In the genomic region with DNA sequence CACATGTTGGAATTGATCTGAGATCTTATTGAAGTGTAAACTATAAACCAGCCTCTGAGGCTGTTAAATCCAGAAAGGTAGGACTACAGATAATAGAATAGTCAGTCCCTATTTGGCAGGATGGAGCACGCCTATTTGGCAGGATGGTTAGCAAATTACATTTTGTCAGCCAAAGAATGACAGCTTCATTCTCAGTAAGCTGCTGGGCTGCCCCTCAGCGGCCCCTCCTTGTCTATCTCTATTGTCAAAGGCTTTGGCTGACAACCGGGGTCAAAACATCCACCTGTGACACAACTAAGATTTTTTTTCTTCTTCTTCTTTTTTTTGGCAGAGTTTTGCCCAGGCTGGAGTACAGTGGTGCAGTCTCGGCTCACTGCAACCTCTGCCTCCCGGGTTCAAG, we compare ENCODE assay signal across 28 cellular contexts.
"Had no signal": no experiment of that assay in that cellular context is flagged by ENCODE, and none has a peak within 500 bp of the region (broad histone marks: within the 10 kb centered on the region; RNA-seq: fewer than 3 reads in every experiment).

No MANE protein-coding gene starts in this region.

- H3K36me3 ChIP-seq: esophagus squamous epithelium, heart right ventricle, left lung, prostate gland, right atrium auricular region, suprapubic skin, transverse colon, upper lobe of right lung, vagina had no signal

- H3K27ac ChIP-seq: coronary artery, dorsolateral prefrontal cortex, esophagus squamous epithelium, heart right ventricle, left lung, prostate gland, right atrium auricular region, suprapubic skin, transverse colon, upper lobe of right lung, vagina had no signal

- H3K27me3 ChIP-seq: dorsolateral prefrontal cortex, esophagus squamous epithelium, heart right ventricle, left lung, right atrium auricular region, suprapubic skin, transverse colon, upper lobe of right lung, vagina had no signal

- H3K9me3 ChIP-seq: esophagus squamous epithelium, heart right ventricle, left lung, prostate gland, right atrium auricular region, suprapubic skin, transverse colon, upper lobe of right lung, vagina had no signal

- DNase-seq: dorsolateral prefrontal cortex; effector CD4-positive, alpha-beta T cell; esophagus squamous epithelium; glutamatergic neuron; heart right ventricle; hippocampal formation; left cardiac atrium; left lung; mesendoderm; midbrain; naive thymus-derived CD4-positive, alpha-beta T cell; nucleus accumbens; stimulated activated CD4-positive, alpha-beta T cell treated with anti-CD3 and anti-CD28 coated beads, Interleukin-12 subunit alpha, Interleukin-12 subunit beta, amount 100 ng/mL, for 4 hours; stimulated activated CD4-positive, alpha-beta T cell treated with anti-CD3 and anti-CD28 coated beads, Interleukin-1b, Interleukin-23, amount 100 ng/mL, for 48 hours; stimulated activated CD4-positive, alpha-beta T cell treated with anti-CD3 and anti-CD28 coated beads, Interleukin-4, amount 100 ng/mL, for 1 hour; stimulated activated CD8-positive, alpha-beta memory T cell treated with anti-CD3 and anti-CD28 coated beads, Interleukin-4, amount 100 ng/mL, for 48 hours; stimulated activated naive CD4-positive, alpha-beta T cell; stimulated activated naive CD8-positive, alpha-beta T cell treated with anti-CD3 and anti-CD28 coated beads, Interleukin-15, amount 100 ng/mL, for 72 hours; transverse colon; upper lobe of right lung had no signal

- FAIRE-seq: islet of Langerhans had no signal

- H3K4me3 ChIP-seq: coronary artery, dorsolateral prefrontal cortex, esophagus squamous epithelium, heart right ventricle, left lung, prostate gland, right atrium auricular region, smooth muscle cell, suprapubic skin, transverse colon, upper lobe of right lung, vagina had no signal

- H3K4me2 ChIP-seq: smooth muscle cell had no signal

- H3K4me1 ChIP-seq: prostate gland had no signal

- ATAC-seq: left cardiac atrium; left lung; naive thymus-derived CD4-positive, alpha-beta T cell; sciatic nerve; stimulated activated naive CD8-positive, alpha-beta T cell treated with anti-CD3 and anti-CD28 coated beads, Interleukin-15, amount 100 ng/mL, for 72 hours; upper lobe of right lung had no signal
